ENCODE assay signal across 30 cellular contexts in genomic region chr22:39579909-39580571, GRCh38. TPM values are rescaled to one million over a fixed set of nuclear protein-coding genes. Genes with fewer than 3 reads are reported as not detected.
"Had no signal": no experiment of that assay in that cellular context is flagged by ENCODE, and none has a peak within 500 bp of the region (broad histone marks: within the 10 kb centered on the region; RNA-seq: fewer than 3 reads in every experiment).

No MANE protein-coding gene starts in this region.

- H3K4me1 Mint-ChIP-seq: neural crest cell; stimulated activated effector memory CD8-positive, alpha-beta T cell treated with anti-CD3 and anti-CD28 coated beads, Interleukin-12 subunit alpha, Interleukin-12 subunit beta, amount 100 ng/mL, for 72 hours had no signal

- H3K36me3 ChIP-seq: esophagus muscularis mucosa, gastroesophageal sphincter, heart left ventricle, ovary, sigmoid colon, stomach, tibial artery had no signal

- H3K36me3 Mint-ChIP-seq: naive thymus-derived CD8-positive, alpha-beta T cell; type B pancreatic cell had no signal

- H3K9me3 Mint-ChIP-seq: type B pancreatic cell had no signal

- H3K27me3 ChIP-seq: foreskin keratinocyte, ovary had no signal

- H3K27ac ChIP-seq: coronary artery, esophagus muscularis mucosa, foreskin keratinocyte, gastroesophageal sphincter, heart left ventricle, ovary, psoas muscle, sigmoid colon, stomach, tibial artery had no signal

- FAIRE-seq: endothelial cell of umbilical vein, keratinocyte had no signal

- H3K4me3 ChIP-seq: coronary artery, esophagus muscularis mucosa, gastroesophageal sphincter, heart left ventricle, lung, ovary, psoas muscle, sigmoid colon, stomach, tibial artery had no signal

- H3K27ac Mint-ChIP-seq: memory B cell; stimulated activated effector memory CD8-positive, alpha-beta T cell treated with anti-CD3 and anti-CD28 coated beads, Interleukin-12 subunit alpha, Interleukin-12 subunit beta, amount 100 ng/mL, for 72 hours; type B pancreatic cell had no signal

- H3K4me3 Mint-ChIP-seq: memory B cell; naive thymus-derived CD8-positive, alpha-beta T cell; neural crest cell; stimulated activated effector memory CD8-positive, alpha-beta T cell treated with anti-CD3 and anti-CD28 coated beads, Interleukin-12 subunit alpha, Interleukin-12 subunit beta, amount 100 ng/mL, for 72 hours; type B pancreatic cell had no signal

- ATAC-seq: foreskin keratinocyte; gastroesophageal sphincter; heart left ventricle; left lobe of liver; naive thymus-derived CD8-positive, alpha-beta T cell; psoas muscle; right cardiac atrium; stimulated activated effector memory CD8-positive, alpha-beta T cell treated with anti-CD3 and anti-CD28 coated beads, Interleukin-12 subunit alpha, Interleukin-12 subunit beta, amount 100 ng/mL, for 72 hours had no signal

- H3K4me1 ChIP-seq: esophagus muscularis mucosa, foreskin keratinocyte, gastroesophageal sphincter, heart left ventricle, psoas muscle, sigmoid colon, stomach, tibial artery had no signal

- DNase-seq: dermis blood vessel endothelial cell; effector memory CD4-positive, alpha-beta T cell; foreskin keratinocyte; heart left ventricle; hippocampal formation; midbrain; naive thymus-derived CD8-positive, alpha-beta T cell; nucleus accumbens; ovary; psoas muscle; right cardiac atrium; sigmoid colon; stimulated activated CD4-positive, alpha-beta T cell treated with anti-CD3 and anti-CD28 coated beads, Interleukin-2, amount 100 ng/mL, for 24 hours; stimulated activated CD4-positive, alpha-beta T cell treated with anti-CD3 and anti-CD28 coated beads, Interleukin-4, amount 100 ng/mL, for 24 hours; stimulated activated naive CD4-positive, alpha-beta T cell treated with Interleukin-2 at 50 U/mL for 16 hours; stomach; tibial artery had no signal

- H3K9me3 ChIP-seq: esophagus muscularis mucosa, gastroesophageal sphincter, heart left ventricle, ovary, psoas muscle, sigmoid colon, stomach, tibial artery had no signal

RNA-seq across cellular contexts. Expression of gene CACNA1I, which starts 9.5 kb away (rescaled TPM):
- total RNA-seq: dermis blood vessel endothelial cell, endothelial cell of umbilical vein, myocyte, skeletal muscle tissue had no signal
- polyA plus RNA-seq: endothelial cell of umbilical vein, foreskin keratinocyte, keratinocyte had no signal
